Comparison of ENCODE assay signal across 1 cellular context in genomic region chr1:204882479-204882878, GRCh38.
TF ChIP-seq lines count a peak whose summit lies in the region.

No MANE protein-coding gene starts in this region.

TF ChIP-seq in HepG2, 621 proteins besides CTCF, POLR2A, EP300 and RAD21:
- TF ChIP-seq SOX13 (IDR thresholded peaks at IDR 0.05) (no peak), SOX13 (CRISPR knock-in tag; conservative IDR thresholded peaks at IDR 0.05 in 1 of 2, IDR thresholded peaks at IDR 0.05 in 1 of 2) (peak in 1 of 2 experiments; percentile 44; a peak in 1 of 4 replicates), THAP11 (CRISPR knock-in tag; IDR thresholded peaks at IDR 0.05) (no peak), FOXA3 (CRISPR knock-in tag; IDR thresholded peaks at IDR 0.05) (peak; percentile 29; the same call in 1 of the 2 replicates)
